23 cellular contexts compared by ENCODE assay signal in the genomic region with DNA sequence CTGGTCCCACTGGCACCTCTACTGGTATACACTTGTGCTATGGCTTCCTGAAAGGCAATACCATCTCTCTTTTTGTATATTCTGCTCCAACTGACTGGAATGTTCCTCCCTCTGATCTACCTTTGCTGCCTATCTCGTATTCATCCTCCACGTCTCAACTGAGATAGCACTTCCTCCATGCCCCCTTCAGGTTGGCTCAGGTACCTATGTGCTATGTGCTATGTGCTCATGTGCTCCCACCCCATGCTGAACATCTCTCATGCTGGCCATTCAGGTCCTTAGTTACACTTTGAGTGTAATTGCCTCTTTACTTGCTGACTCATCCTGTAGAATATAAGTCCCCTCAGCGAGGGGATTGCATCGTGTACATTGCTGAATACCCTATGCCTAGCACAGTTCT.
DNase-seq lines count a peak whose midpoint lies in the region; ATAC-seq and TF ChIP-seq lines count a peak whose summit lies in the region.
"Had no signal": no experiment of that assay in that cellular context is flagged by ENCODE, and none has a peak within 500 bp of the region (broad histone marks: within the 10 kb centered on the region; RNA-seq: fewer than 3 reads in every experiment).

No MANE protein-coding gene starts in this region.

- H3K4me3 ChIP-seq in A673 (ENCODE audit: low read depth, low read length, poor library complexity, severe bottlenecking) = no peak overlapping the region
- H3K4me3 ChIP-seq in PC-3 (ENCODE audit: low read length) = no peak overlapping the region
- H3K4me3 ChIP-seq in MM.1S (ENCODE audit: low read length) = no peak overlapping the region
- H3K4me3 ChIP-seq in HAP-1 = no peak overlapping the region
- H3K4me3 ChIP-seq: cardiac muscle cell had no signal

- H3K36me3 ChIP-seq in A673 (ENCODE audit: insufficient read depth, low read length, poor library complexity, severe bottlenecking) (no peaks in the 10 kb centered on the region), PC-3 (ENCODE audit: low read depth, low read length) (no peaks in the 10 kb centered on the region), MM.1S (replicated peaks; ENCODE audit: insufficient read depth, low read length) (no peaks in the 10 kb centered on the region), HAP-1 (replicated peaks) (no peaks in the 10 kb centered on the region)
- H3K36me3 ChIP-seq: cardiac muscle cell had no signal

- H3K27ac Mint-ChIP-seq in osteocyte (ENCODE audit: unreplicated experiment) = no peak overlapping the region
- H3K27ac Mint-ChIP-seq in activated CD8-positive, alpha-beta T cell treated with anti-CD3 and anti-CD28 coated beads for 36 hours = no peak overlapping the region
- H3K27ac Mint-ChIP-seq: activated naive CD4-positive, alpha-beta T cell treated with anti-CD3 and anti-CD28 coated beads, Interleukin-2, amount 10 ng/mL, durations not matched to agents 7 days and 5 days; CD4-positive, alpha-beta memory T cell; dendritic cell treated with granulocyte-macrophage colony-stimulating factor and Interleukin-4, amounts not matched to agents 40 ng/mL and 50 ng/mL, for 4 days; memory B cell; naive B cell; T-helper 1 cell treated with Interleukin-12 subunit alpha and Interleukin-12 subunit beta and Interleukin-4 antibody, amounts not matched to agents 30 μg/mL and 1 μg/mL, for 36 hours had no signal

- intact Hi-C loops in A673 (cut with micrococcal nuclease; ENCODE audit: unreplicated experiment) = no loop called here
- intact Hi-C loops in PC-3 (cut with micrococcal nuclease) = no loop called here
- intact Hi-C loops in activated CD8-positive, alpha-beta T cell treated with anti-CD3 and anti-CD28 coated beads for 36 hours (cut with micrococcal nuclease) = no loop called here

- BruUV-seq in A673 (replicated peaks; lab: Mats Ljungman, UMichigan) = no TSS peak
- no TSS peak for BruUV-seq in PC-3 (replicated peaks; lab: Mats Ljungman, UMichigan)

- H3F3A ChIP-seq in PC-3 (ENCODE audit: low read length, unreplicated experiment) (no peaks in the 10 kb centered on the region), MM.1S (ENCODE audit: insufficient read depth, low read length) (no peaks in the 10 kb centered on the region)

- no peaks in the 10 kb centered on the region for H3K9me2 ChIP-seq in PC-3 (replicated peaks; ENCODE audit: low read length)
- no peaks in the 10 kb centered on the region for H3K9me2 ChIP-seq in MM.1S (replicated peaks; ENCODE audit: insufficient read depth, low read length)

- H3K27me3 Mint-ChIP-seq in osteocyte (ENCODE audit: unreplicated experiment) = no peaks in the 10 kb centered on the region
- no peaks in the 10 kb centered on the region for H3K27me3 Mint-ChIP-seq in activated CD8-positive, alpha-beta T cell treated with anti-CD3 and anti-CD28 coated beads for 36 hours
- H3K27me3 Mint-ChIP-seq: activated naive CD4-positive, alpha-beta T cell treated with anti-CD3 and anti-CD28 coated beads, Interleukin-2, amount 10 ng/mL, durations not matched to agents 7 days and 5 days; CD4-positive, alpha-beta memory T cell; dendritic cell treated with granulocyte-macrophage colony-stimulating factor and Interleukin-4, amounts not matched to agents 40 ng/mL and 50 ng/mL, for 4 days had no signal

- H2AFZ ChIP-seq in PC-3 (ENCODE audit: low read length) (no peak overlapping the region), MM.1S (ENCODE audit: low read length) (no peak overlapping the region)

- no peaks in the 10 kb centered on the region for H3K27me3 ChIP-seq in A673 (replicated peaks; ENCODE audit: insufficient read depth, low read depth, low read length, poor library complexity)
- no peaks in the 10 kb centered on the region for H3K27me3 ChIP-seq in PC-3 (ENCODE audit: low read length)
- no peaks in the 10 kb centered on the region for H3K27me3 ChIP-seq in MM.1S (replicated peaks; ENCODE audit: insufficient read depth, low read length)
- no peaks in the 10 kb centered on the region for H3K27me3 ChIP-seq in HAP-1 (ENCODE audit: low read depth)
- H3K27me3 ChIP-seq: cardiac muscle cell had no signal

- POLR2A ChIA-PET in A673 (lab: Charles Lee; ENCODE audit: low non-redundant PET) (no interaction called here), PC-3 (lab: Charles Lee; ENCODE audit: unreplicated experiment) (no interaction called here)
- POLR2A ChIA-PET in activated CD8-positive, alpha-beta T cell treated with anti-CD3 and anti-CD28 coated beads for 36 hours (lab: Charles Lee) = no interaction called here

- ATAC-seq in PC-3 = no peak
- no peak for ATAC-seq in activated CD8-positive, alpha-beta T cell treated with anti-CD3 and anti-CD28 coated beads for 36 hours

- no peaks in the 10 kb centered on the region for H4K20me1 ChIP-seq in PC-3 (ENCODE audit: low read length)
- H4K20me1 ChIP-seq in MM.1S (ENCODE audit: insufficient read depth, low read length) = no peaks in the 10 kb centered on the region

- H3K9ac ChIP-seq in PC-3 (ENCODE audit: low read length) (no peak overlapping the region), MM.1S (ENCODE audit: low read length) (no peak overlapping the region)

- H3K9me3 Mint-ChIP-seq in osteocyte (ENCODE audit: unreplicated experiment) = no peaks in the 10 kb centered on the region
- H3K9me3 Mint-ChIP-seq in activated CD8-positive, alpha-beta T cell treated with anti-CD3 and anti-CD28 coated beads for 36 hours = no peaks in the 10 kb centered on the region
- H3K9me3 Mint-ChIP-seq: activated naive CD4-positive, alpha-beta T cell treated with anti-CD3 and anti-CD28 coated beads, Interleukin-2, amount 10 ng/mL, durations not matched to agents 7 days and 5 days; dendritic cell treated with granulocyte-macrophage colony-stimulating factor and Interleukin-4, amounts not matched to agents 40 ng/mL and 50 ng/mL, for 4 days; memory B cell; T-helper 1 cell treated with Interleukin-12 subunit alpha and Interleukin-12 subunit beta and Interleukin-4 antibody, amounts not matched to agents 30 μg/mL and 1 μg/mL, for 36 hours had no signal

- H3K27ac ChIP-seq in A673 (ENCODE audit: low read depth, low read length, poor library complexity, severe bottlenecking) (no peak overlapping the region), PC-3 (ENCODE audit: low read length) (no peak overlapping the region), MM.1S (ENCODE audit: low read length) (no peak overlapping the region)
- H3K27ac ChIP-seq: cardiac muscle cell, HL-60 had no signal

- no peaks in the 10 kb centered on the region for H3K4me1 Mint-ChIP-seq in osteocyte (ENCODE audit: unreplicated experiment)
- no peaks in the 10 kb centered on the region for H3K4me1 Mint-ChIP-seq in activated CD8-positive, alpha-beta T cell treated with anti-CD3 and anti-CD28 coated beads for 36 hours (ENCODE audit: low read depth)
- H3K4me1 Mint-ChIP-seq: activated naive CD4-positive, alpha-beta T cell treated with anti-CD3 and anti-CD28 coated beads, Interleukin-2, amount 10 ng/mL, durations not matched to agents 7 days and 5 days; CD4-positive, alpha-beta memory T cell; memory B cell; naive B cell had no signal

- CTCF ChIA-PET in A673 (lab: Charles Lee) (no interaction called here), PC-3 (lab: Charles Lee) (no interaction called here)
- CTCF ChIA-PET in activated CD8-positive, alpha-beta T cell treated with anti-CD3 and anti-CD28 coated beads for 36 hours (lab: Charles Lee) = no interaction called here

- H3K4me2 ChIP-seq in PC-3 (ENCODE audit: low read length) (no peak overlapping the region), MM.1S (ENCODE audit: low read depth, low read length) (no peak overlapping the region)

- in situ Hi-C loops in HAP-1 (cut with MboI; ENCODE audit: low sequenced_read_pairs) = no loop called here

- H3K4me1 ChIP-seq in A673 (ENCODE audit: insufficient read depth, low read length, poor library complexity, severe bottlenecking) = no peaks in the 10 kb centered on the region
- H3K4me1 ChIP-seq in PC-3 (ENCODE audit: insufficient read depth, low read length) = no peaks in the 10 kb centered on the region
- H3K4me1 ChIP-seq in MM.1S (ENCODE audit: low read length) = no peaks in the 10 kb centered on the region
- no peaks in the 10 kb centered on the region for H3K4me1 ChIP-seq in HAP-1

- H3K4me3 Mint-ChIP-seq in osteocyte (ENCODE audit: unreplicated experiment) = no peak overlapping the region
- H3K4me3 Mint-ChIP-seq in activated CD8-positive, alpha-beta T cell treated with anti-CD3 and anti-CD28 coated beads for 36 hours = no peak overlapping the region
- H3K4me3 Mint-ChIP-seq: activated naive CD4-positive, alpha-beta T cell treated with anti-CD3 and anti-CD28 coated beads, Interleukin-2, amount 10 ng/mL, durations not matched to agents 7 days and 5 days; CD4-positive, alpha-beta memory T cell; dendritic cell treated with granulocyte-macrophage colony-stimulating factor and Interleukin-4, amounts not matched to agents 40 ng/mL and 50 ng/mL, for 4 days; memory B cell; naive B cell; T-helper 1 cell treated with Interleukin-12 subunit alpha and Interleukin-12 subunit beta and Interleukin-4 antibody, amounts not matched to agents 30 μg/mL and 1 μg/mL, for 36 hours had no signal

- H3K79me2 ChIP-seq in PC-3 (ENCODE audit: low read length) (no peaks in the 10 kb centered on the region), MM.1S (ENCODE audit: low read length) (no peaks in the 10 kb centered on the region)

- H3K9me3 ChIP-seq in A673 (ENCODE audit: low read depth, low read length, poor library complexity, severe bottlenecking) (no peaks in the 10 kb centered on the region), PC-3 (ENCODE audit: low read length) (no peaks in the 10 kb centered on the region), MM.1S (replicated peaks; ENCODE audit: insufficient read depth, low read length) (no peaks in the 10 kb centered on the region), HAP-1 (no peaks in the 10 kb centered on the region)

- TF ChIP-seq CTCF in A673 (conservative IDR thresholded peaks at IDR 0.05; ENCODE audit: low read depth, low read length) (no peak), PC-3 (conservative IDR thresholded peaks at IDR 0.05; ENCODE audit: low read depth, low read length) (0 out of 2 replicates have a peak, but pooled peaks have one; percentile 16), osteocyte (IDR thresholded peaks at IDR 0.05) (no peak), MM.1S (IDR thresholded peaks at IDR 0.05; ENCODE audit: low read length) (no peak)
- no peak for TF ChIP-seq CTCF in activated CD8-positive, alpha-beta T cell treated with anti-CD3 and anti-CD28 coated beads for 36 hours (IDR thresholded peaks at IDR 0.05)

- H3K36me3 Mint-ChIP-seq in osteocyte (ENCODE audit: unreplicated experiment) = no peaks in the 10 kb centered on the region
- no peaks in the 10 kb centered on the region for H3K36me3 Mint-ChIP-seq in activated CD8-positive, alpha-beta T cell treated with anti-CD3 and anti-CD28 coated beads for 36 hours (ENCODE audit: low read depth)
- H3K36me3 Mint-ChIP-seq: activated naive CD4-positive, alpha-beta T cell treated with anti-CD3 and anti-CD28 coated beads, Interleukin-2, amount 10 ng/mL, durations not matched to agents 7 days and 5 days; CD4-positive, alpha-beta memory T cell; memory B cell; naive B cell had no signal

- DNase-seq in A673 (ENCODE audit: low spot score) (peak; percentile 27), DMS53 treated with DMSO at 0.1 percent for 48 hours (lab: John Stamatoyannopoulos, UW; ENCODE audit: unreplicated experiment) (peak; percentile 49), NCI-H1436 (lab: John Stamatoyannopoulos, UW) (peak; percentile 85), PC-3 (no peak), osteocyte (ENCODE audit: extremely low spot score, unreplicated experiment) (no peak), MM.1S (no peak), HAP-1 (ENCODE audit: low spot score in 2 of 2) (no peak)
- DNase-seq in activated CD8-positive, alpha-beta T cell treated with anti-CD3 and anti-CD28 coated beads for 36 hours = no peak
- DNase-seq: activated CD4-positive, alpha-beta T cell treated with anti-CD3 and anti-CD28 coated beads for 48 hours; activated naive CD4-positive, alpha-beta T cell treated with anti-CD3 and anti-CD28 coated beads, Interleukin-2, amount 10 ng/mL, durations not matched to agents 7 days and 5 days; CD4-positive, alpha-beta memory T cell; GF-D8; naive B cell; NCI-H1694; NCI-H526 treated with DMSO at 0.1 percent for 48 hours; retina; stimulated activated CD4-positive, alpha-beta T cell treated with anti-CD3 and anti-CD28 coated beads, Interleukin-2, amount 100 ng/mL, for 48 hours; stimulated activated naive CD4-positive, alpha-beta T cell treated with Interleukin-2 at 50 U/mL for 16 hours had no signal

Comparison
In these comparisons a context has a peak if more than half of its experiments do, and no peak if none do; other contexts are left out.
1. DNase-seq: peak in A673 (single experiment), DMS53 treated with DMSO at 0.1 percent for 48 hours (single experiment) and NCI-H1436 (single experiment); none in PC-3 (single experiment), osteocyte (single experiment), MM.1S (single experiment), activated CD8-positive, alpha-beta T cell treated with anti-CD3 and anti-CD28 coated beads for 36 hours (single experiment) and HAP-1 (0 of 2).